Comparison of ENCODE assay signal across 16 cellular contexts in the genomic region with DNA sequence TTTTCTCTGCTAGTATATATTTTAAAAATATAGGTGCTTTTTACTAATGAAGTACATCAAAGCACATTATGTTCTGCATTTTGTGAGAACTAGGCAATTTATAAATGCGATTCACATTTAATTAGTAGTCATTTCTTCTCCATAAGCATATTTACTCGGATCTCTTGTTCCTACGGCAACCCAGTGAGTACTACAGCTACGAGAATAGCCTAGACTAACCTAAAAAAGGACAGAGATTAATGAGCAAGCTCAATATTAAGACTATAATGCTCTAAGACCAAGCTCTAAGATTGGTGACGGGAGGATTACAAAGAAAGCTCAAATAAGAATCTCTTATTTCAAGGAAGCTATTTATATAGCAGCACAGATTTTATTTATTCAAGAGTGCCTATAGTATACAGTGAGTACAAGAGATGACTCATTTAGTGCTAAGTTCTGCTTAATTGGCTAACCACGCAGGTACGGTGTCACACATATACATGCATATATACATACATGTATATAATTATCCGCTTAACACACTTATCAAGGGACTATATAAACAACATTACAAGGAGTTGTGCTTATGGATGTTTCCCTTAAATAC.
DNase-seq lines count a peak whose midpoint lies in the region; ATAC-seq and TF ChIP-seq lines count a peak whose summit lies in the region.
"Had no signal": no experiment of that assay in that cellular context is flagged by ENCODE, and none has a peak within 500 bp of the region (broad histone marks: within the 10 kb centered on the region; RNA-seq: fewer than 3 reads in every experiment).

No MANE protein-coding gene starts in this region.

- peak; percentile 51 for ATAC-seq in mucosa of descending colon
- ATAC-seq: body of pancreas, SK-N-SH treated with all-trans-retinoic acid at 6 μM for 48 hours had no signal

- intact Hi-C loops in mucosa of descending colon (cut with DNase I, micrococcal nuclease) = no loop called here

- H3K4me3 ChIP-seq in astrocyte of the cerebellum (ENCODE audit: low read depth, low read length) (peak overlapping the region; percentile 25), mucosa of descending colon (no peak overlapping the region)
- H3K4me3 ChIP-seq: body of pancreas had no signal

- TF ChIP-seq CTCF in astrocyte of the cerebellum (IDR thresholded peaks at IDR 0.05; ENCODE audit: low read depth, low read length, missing control alignments) (no peak), mucosa of descending colon (IDR thresholded peaks at IDR 0.05) (no peak)

- peak overlapping the region; percentile 13; the same call in 1 of the 2 replicates for H3K9ac ChIP-seq in ES-I3 (ENCODE audit: low read depth, low read length)

- peak; percentile 19 for DNase-seq in NCI-H2029 treated with DMSO at 0.1 percent for 48 hours (lab: John Stamatoyannopoulos, UW)
- DNase-seq in astrocyte of the cerebellum (ENCODE audit: low read depth) = no peak
- no peak for DNase-seq in mucosa of descending colon
- DNase-seq in GM19240 (ENCODE audit: insufficient read length, low spot score) = no peak
- DNase-seq in cerebellar nuclear complex (lab: John Stamatoyannopoulos, UW) = no peak
- DNase-seq in KG1 (lab: John Stamatoyannopoulos, UW) = no peak
- DNase-seq in hypothalamus (lab: John Stamatoyannopoulos, UW) = no peak
- DNase-seq: activated CD4-positive, alpha-beta memory T cell treated with anti-CD3 and anti-CD28 coated beads, Interleukin-2, amount 10 ng/mL, durations not matched to agents 7 days and 5 days; activated gamma-delta T cell; body of pancreas; DMS79 treated with DMSO at 0.1 percent for 48 hours; KBM-7; kidney glomerular epithelial cell; NCI-H187 treated with DMSO at 0.1 percent for 48 hours had no signal

- H3K9me3 ChIP-seq in ES-I3 (ENCODE audit: control insufficient read depth, insufficient read depth, low read length) (no peaks in the 10 kb centered on the region; the same call in 1 of the 2 replicates), mucosa of descending colon (no peaks in the 10 kb centered on the region)
- H3K9me3 ChIP-seq: body of pancreas had no signal

- H3K36me3 ChIP-seq in ES-I3 (ENCODE audit: insufficient read depth, low read length) (no peaks in the 10 kb centered on the region), mucosa of descending colon (ENCODE audit: low read depth) (no peaks in the 10 kb centered on the region)

- H3K4me1 ChIP-seq in ES-I3 (ENCODE audit: insufficient read depth, low read length) (peaks cover 38% of the 10 kb centered on the region), mucosa of descending colon (ENCODE audit: low read depth) (no peaks in the 10 kb centered on the region)
- H3K4me1 ChIP-seq: body of pancreas had no signal

- in situ Hi-C loops in astrocyte of the cerebellum (cut with HindIII; ENCODE audit: low sequenced_read_pairs) = no loop called here
